9 cellular contexts compared by ENCODE assay signal in genomic region chr2:96866986-96867755, GRCh38. TPM values are rescaled to one million over a fixed set of nuclear protein-coding genes. Genes with fewer than 3 reads are reported as not detected.
DNase-seq lines count a peak whose midpoint lies in the region; ATAC-seq and TF ChIP-seq lines count a peak whose summit lies in the region.
"Had no signal": no experiment of that assay in that cellular context is flagged by ENCODE, and none has a peak within 500 bp of the region (broad histone marks: within the 10 kb centered on the region; RNA-seq: fewer than 3 reads in every experiment).

No MANE protein-coding gene starts in this region.

- H3K9me3 ChIP-seq in ascending aorta: no peaks in the 10 kb centered on the region
- H3K9me3 ChIP-seq in right lobe of liver: no peaks in the 10 kb centered on the region
- no peaks in the 10 kb centered on the region for H3K9me3 ChIP-seq in transverse colon

- peaks cover 24% of the 10 kb centered on the region for H3K4me1 Mint-ChIP-seq in activated T-cell treated with anti-CD3 and anti-CD28 coated beads, Interleukin-2, amount 50 U/mL, for 4 hours (ENCODE audit: low read depth)

- H3K4me3 ChIP-seq in ascending aorta: peak overlapping the region; percentile 88 to 98
- H3K4me3 ChIP-seq in right lobe of liver: peak overlapping the region; percentile 80 to 98 (median 97)
- H3K4me3 ChIP-seq in transverse colon: peak overlapping the region in 2 of 4 donors; percentile 73 to 78

- no peaks in the 10 kb centered on the region for H3K27me3 ChIP-seq in ascending aorta
- H3K27me3 ChIP-seq in right lobe of liver: no peaks in the 10 kb centered on the region
- H3K27me3 ChIP-seq in transverse colon: no peaks in the 10 kb centered on the region

- TF ChIP-seq POLR2A in right lobe of liver (IDR thresholded peaks at IDR 0.05): no peak
- no peak for TF ChIP-seq POLR2A in transverse colon (IDR thresholded peaks at IDR 0.05)

- no peak for TF ChIP-seq CTCF in ascending aorta (IDR thresholded peaks at IDR 0.05)
- no peak for TF ChIP-seq CTCF in right lobe of liver (IDR thresholded peaks at IDR 0.05)
- no peak for TF ChIP-seq CTCF in transverse colon (IDR thresholded peaks at IDR 0.05)

- H3K27me3 Mint-ChIP-seq in activated T-cell treated with anti-CD3 and anti-CD28 coated beads, Interleukin-2, amount 50 U/mL, for 4 hours (ENCODE audit: low read depth): no peaks in the 10 kb centered on the region

- WGBS in right lobe of liver (ENCODE audit: insufficient coverage, low coverage, low lambda C conversion rate, missing lambda C conversion rate): 35% methylated on average over 5 of the region's 22 CpGs
- 44% methylated on average over 20 of the region's 22 CpGs; no CpG with 5 or more reads in 1 of the 2 donors for WGBS in transverse colon (ENCODE audit: low coverage in 1 of 2), 2 donors

- no peak for TF ChIP-seq EP300 in transverse colon (IDR thresholded peaks at IDR 0.05; ENCODE audit: low read depth)

- DNase-seq in activated T-cell treated with anti-CD3 and anti-CD28 coated beads, Interleukin-2, amount 50 U/mL, for 4 hours: no peak
- DNase-seq in activated T-cell treated with anti-CD3 and anti-CD28 coated beads, Interleukin-2, amount 50 U/mL, for 48 hours: no peak
- DNase-seq in ascending aorta (ENCODE audit: low spot score in 2 of 2) (no peak), right lobe of liver (no peak), transverse colon (no peak), SW480 (ENCODE audit: low spot score) (no peak)
- DNase-seq: NCI-H1436 had no signal

- in situ Hi-C loops in transverse colon (cut with MboI; ENCODE audit: low pct_ligation_motif_present in 1 of 4, low pct_unique_long_range_greater_than_20kb in 1 of 4, low sequenced_read_pairs in 3 of 4): no loop called here

- H3K9me3 Mint-ChIP-seq in activated T-cell treated with anti-CD3 and anti-CD28 coated beads, Interleukin-2, amount 50 U/mL, for 4 hours: no peaks in the 10 kb centered on the region

- no peak for ATAC-seq in activated T-cell treated with anti-CD3 and anti-CD28 coated beads, Interleukin-2, amount 50 U/mL, for 4 hours
- ATAC-seq in right lobe of liver (no peak), HG02588 (IDR thresholded peaks at IDR 0.05; ENCODE audit: unreplicated experiment) (no peak), GM21786 (IDR thresholded peaks at IDR 0.05; ENCODE audit: unreplicated experiment) (no peak)

- intact Hi-C loops in ascending aorta (cut with DNase I) (loop anchor here (5.0 to 10.0 kb wide), 2 partner anchors 228 to 245 kb away; partner anchors contain the start of genes ANKRD36 and FAHD2B), right lobe of liver (cut with DNase I) (loop anchor here in 1 of 2 donors (10.0 kb wide), 1 partner anchor 52 kb away; the partner anchor contains the start of gene CNNM3), transverse colon (cut with DNase I; ENCODE audit: low total_unique reads) (no loop called here)

- peaks cover 48 to 51% of the 10 kb centered on the region in 2 donors for H3K36me3 ChIP-seq in ascending aorta
- peaks cover 0 to 32% (median 19%) of the 10 kb centered on the region in 4 donors for H3K36me3 ChIP-seq in right lobe of liver
- peaks cover 0 to 16% (median 6%) of the 10 kb centered on the region in 4 donors for H3K36me3 ChIP-seq in transverse colon

- peak overlapping the region; percentile 96 to 99 for H3K27ac ChIP-seq in ascending aorta
- H3K27ac ChIP-seq in right lobe of liver: peak overlapping the region; percentile 92 to 96 (median 94)
- peak overlapping the region; percentile 94 to 100 (median 96) for H3K27ac ChIP-seq in transverse colon

- H3K4me1 ChIP-seq in ascending aorta (peaks cover 16 to 30% of the 10 kb centered on the region in 2 donors), right lobe of liver (peaks cover 0 to 52% (median 11%) of the 10 kb centered on the region in 4 donors), transverse colon (peaks cover 24 to 44% (median 39%) of the 10 kb centered on the region in 4 donors)

- H3K36me3 Mint-ChIP-seq in activated T-cell treated with anti-CD3 and anti-CD28 coated beads, Interleukin-2, amount 50 U/mL, for 4 hours (ENCODE audit: insufficient read depth): peaks cover 5% of the 10 kb centered on the region

- peak overlapping the region; percentile 80 for H3K4me3 Mint-ChIP-seq in activated T-cell treated with anti-CD3 and anti-CD28 coated beads, Interleukin-2, amount 50 U/mL, for 4 hours

RNA-seq across cellular contexts. Expression of gene SEMA4C, which starts 2.7 kb away (rescaled TPM):
- total RNA-seq in activated T-cell treated with anti-CD3 and anti-CD28 coated beads, Interleukin-2, amount 50 U/mL, for 4 hours: 1 to 10 TPM; 7.5 to 9.7 (median 9.0) TPM
- total RNA-seq in ascending aorta (56.9 TPM), right lobe of liver (10 to 100 TPM; 11.9 to 18.9 (median 12.6) TPM), transverse colon (10 to 100 TPM in 3 of 4 donors, 1 to 10 TPM in 1; 3.6 to 23.9 (median 17.4) TPM)

RNA-seq across cellular contexts. Expression of gene ANKRD39, which starts 9.4 kb away (rescaled TPM):
- 10 to 100 TPM; 42.4 to 44.4 (median 44.3) TPM for total RNA-seq in activated T-cell treated with anti-CD3 and anti-CD28 coated beads, Interleukin-2, amount 50 U/mL, for 4 hours
- total RNA-seq in ascending aorta (2.3 TPM), right lobe of liver (10 to 100 TPM in 3 of 6 experiments, 1 to 10 TPM in 3; 6.0 to 16.3 (median 9.7) TPM), transverse colon (10 to 100 TPM in 3 of 4 donors, 1 to 10 TPM in 1; 9.7 to 55.3 (median 12.7) TPM)

RNA-seq across cellular contexts. Expression of gene ANKRD23, which starts 23.4 kb away (rescaled TPM):
- total RNA-seq in activated T-cell treated with anti-CD3 and anti-CD28 coated beads, Interleukin-2, amount 50 U/mL, for 4 hours: 1 to 10 TPM; 2.9 to 6.3 (median 4.6) TPM
- 4.0 TPM for total RNA-seq in ascending aorta
- 1 to 10 TPM in 5 of 6 experiments, under 1 TPM in 1; 0.98 to 4.0 (median 2.7) TPM for total RNA-seq in right lobe of liver
- total RNA-seq in transverse colon: 10 to 100 TPM in 1 of 4 donors, 1 to 10 TPM in 3; 4.1 to 22.7 (median 7.0) TPM

RNA-seq across cellular contexts. Expression of gene CNNM3, which starts 51.1 kb away (rescaled TPM):
- total RNA-seq in activated T-cell treated with anti-CD3 and anti-CD28 coated beads, Interleukin-2, amount 50 U/mL, for 4 hours: 10 to 100 TPM; 22.8 to 26.1 (median 24.4) TPM
- 24.5 TPM for total RNA-seq in ascending aorta
- 10 to 100 TPM; 11.5 to 37.6 (median 21.6) TPM for total RNA-seq in right lobe of liver
- 10 to 100 TPM; 14.2 to 54.3 (median 22.3) TPM for total RNA-seq in transverse colon
